ENCODE assay signal across 11 cellular contexts in genomic region chr1:209884249-209884648, GRCh38. TPM values are rescaled to one million over a fixed set of nuclear protein-coding genes. Genes with fewer than 3 reads are reported as not detected.
A peak's percentile ranks its signal among the peaks of the same experiment; 100 is the strongest.
DNase-seq lines count a peak whose midpoint lies in the region; ATAC-seq and TF ChIP-seq lines count a peak whose summit lies in the region.
"Had no signal": no experiment of that assay in that cellular context is flagged by ENCODE, and none has a peak within 500 bp of the region (broad histone marks: within the 10 kb centered on the region; RNA-seq: fewer than 3 reads in every experiment).

No MANE protein-coding gene starts in this region.

- DNase-seq in A172 (ENCODE audit: low spot score) = peak; percentile 77
- DNase-seq in HCEC 1CT = peak; percentile 55
- peak; percentile 50 for DNase-seq in astrocyte of the hippocampus (ENCODE audit: low read depth, low spot score)
- no peak for DNase-seq in hepatocyte (ENCODE audit: low spot score)
- DNase-seq in NCI-H187 treated with DMSO at 0.1 percent for 48 hours (lab: John Stamatoyannopoulos, UW) = no peak
- DNase-seq: heart right ventricle, transverse colon had no signal

- TF ChIP-seq CTCF in hepatocyte (IDR thresholded peaks at IDR 0.05; ENCODE audit: poor library complexity) = no peak

- peak overlapping the region; percentile 14 for H3K4me2 ChIP-seq in hepatocyte

- no peak overlapping the region for H2AFZ ChIP-seq in hepatocyte

- ATAC-seq in GM21619 (IDR thresholded peaks at IDR 0.05; ENCODE audit: unreplicated experiment) (no peak), HG02884 (IDR thresholded peaks at IDR 0.05; ENCODE audit: unreplicated experiment) (no peak), HG02938 (IDR thresholded peaks at IDR 0.05; ENCODE audit: unreplicated experiment) (no peak)

- H4K20me1 ChIP-seq in hepatocyte (ENCODE audit: insufficient read depth, poor library complexity, severe bottlenecking) = no peaks in the 10 kb centered on the region

- no peak overlapping the region for H3K4me3 ChIP-seq in hepatocyte
- H3K4me3 ChIP-seq: heart right ventricle, transverse colon had no signal

- peaks cover 3% of the 10 kb centered on the region for H3K4me1 ChIP-seq in hepatocyte (ENCODE audit: insufficient read depth)
- H3K4me1 ChIP-seq: transverse colon had no signal

- H3K9me3 ChIP-seq in hepatocyte (ENCODE audit: low read depth) = no peaks in the 10 kb centered on the region
- H3K9me3 ChIP-seq: heart right ventricle, transverse colon had no signal

- WGBS in hepatocyte (ENCODE audit: low lambda C conversion rate, missing lambda C conversion rate) = 61% methylated on average over 4 of the region's 4 CpGs

- peaks cover 12% of the 10 kb centered on the region for H3K27me3 ChIP-seq in hepatocyte
- H3K27me3 ChIP-seq: transverse colon had no signal

- H3K36me3 ChIP-seq in hepatocyte (replicated peaks; ENCODE audit: insufficient read depth, low read depth) = no peaks in the 10 kb centered on the region
- H3K36me3 ChIP-seq: heart right ventricle, transverse colon had no signal

- H3K9me2 ChIP-seq in hepatocyte (replicated peaks; ENCODE audit: insufficient read depth) = no peaks in the 10 kb centered on the region

- peak overlapping the region; percentile 56 for H3K27ac ChIP-seq in hepatocyte
- H3K27ac ChIP-seq: C4-2B, heart right ventricle, transverse colon had no signal

- no peaks in the 10 kb centered on the region for H3K79me2 ChIP-seq in hepatocyte

RNA-seq across cellular contexts. Expression of gene SYT14, which starts 53.8 kb away (rescaled TPM):
- 11.7 and 11.8 TPM in 2 replicates for total RNA-seq in A172 (2014; rRNA removed; shearing (Covaris generic))
- 1.4 TPM in 2 replicates for total RNA-seq in hepatocyte
- 0.29 and 1.0 TPM in 2 replicates for polyA plus RNA-seq in hepatocyte
- polyA plus RNA-seq: heart right ventricle had no signal

RNA-seq across cellular contexts. Expression of gene UTP25, which starts 56.5 kb away (rescaled TPM):
- 12.1 and 15.9 TPM in 2 replicates for total RNA-seq in A172 (2014; rRNA removed; shearing (Covaris generic))
- 8.0 and 8.3 TPM in 2 replicates for total RNA-seq in hepatocyte
- polyA plus RNA-seq in hepatocyte = 3.2 and 5.2 TPM in 2 replicates

Comparison
In these comparisons a context has a peak if more than half of its experiments do, and no peak if none do; other contexts are left out.
1. DNase-seq: peak in A172 (single experiment), HCEC 1CT (single experiment) and astrocyte of the hippocampus (single experiment); none in hepatocyte (single experiment) and NCI-H187 treated with DMSO at 0.1 percent for 48 hours (single experiment).